Comparison of ENCODE assay signal across 8 cellular contexts in the genomic region with DNA sequence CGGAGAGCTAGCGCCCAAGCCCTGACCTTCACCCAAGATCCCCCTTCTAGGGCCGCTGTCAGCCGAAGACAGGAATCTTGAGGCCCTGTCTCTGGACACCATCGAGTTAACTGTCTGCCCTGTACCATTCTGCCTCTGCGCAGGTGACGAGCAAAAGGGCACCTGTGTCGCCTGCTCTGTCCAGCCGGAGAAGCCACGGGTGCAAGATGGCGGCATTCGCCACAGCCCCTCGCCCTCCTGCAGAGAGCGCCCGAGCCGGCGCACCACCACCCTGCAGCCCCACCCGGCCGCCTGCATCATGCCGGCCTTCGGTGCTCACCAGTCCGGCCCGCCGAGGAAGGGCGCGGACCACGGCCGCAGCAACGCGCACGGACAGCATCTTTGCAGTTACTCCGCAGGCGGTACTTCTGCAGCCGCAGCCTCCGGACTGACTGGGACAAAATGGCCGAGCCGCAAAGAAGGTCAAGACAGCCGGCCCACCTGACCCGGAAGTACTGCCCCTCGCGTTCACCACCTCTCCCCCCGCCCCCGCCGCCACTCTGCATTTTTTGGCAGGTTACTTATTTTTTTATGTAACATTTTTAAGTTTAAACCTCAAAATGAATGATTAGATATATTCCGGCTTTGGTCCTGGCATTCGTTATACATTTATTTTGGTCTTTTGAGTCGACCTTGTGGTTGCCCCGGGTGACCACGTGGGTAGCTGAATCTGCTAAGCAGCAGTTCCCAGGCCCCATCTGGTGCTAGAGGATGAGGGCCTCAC. TPM values are rescaled to one million over a fixed set of nuclear protein-coding genes. Genes with fewer than 3 reads are reported as not detected.
A peak's percentile ranks its signal among the peaks of the same experiment; 100 is the strongest.
DNase-seq lines count a peak whose midpoint lies in the region; ATAC-seq and TF ChIP-seq lines count a peak whose summit lies in the region.

A gene (minus strand): TSS at position 444 of the 763 bp plus-strand sequence. CDS start 65 bp downstream, at position 379.

- H4K91ac ChIP-seq in neuronal stem cell (ENCODE audit: low read depth, low read length, poor library complexity) = no peak within 1 kb of the TSS

- H3K79me1 ChIP-seq in neuronal stem cell (ENCODE audit: low read depth, low read length) = peaks cover 2% of the 10 kb centered on the region

- peak within 1 kb of the TSS; percentile 71 for H3K4me2 ChIP-seq in Karpas-422 (ENCODE audit: low read depth, low read length, poor library complexity, severe bottlenecking)
- H3K4me2 ChIP-seq in neuronal stem cell (ENCODE audit: insufficient read depth, low read length, poor library complexity, severe bottlenecking) = peak within 1 kb of the TSS; percentile 61

- H3K23ac ChIP-seq in neuronal stem cell (ENCODE audit: low read depth, low read length, poor library complexity) = peak within 1 kb of the TSS; percentile 98

- no peaks in the 10 kb centered on the region for H3K9me3 ChIP-seq in Karpas-422 (ENCODE audit: low read length)
- no peaks in the 10 kb centered on the region for H3K9me3 ChIP-seq in neuronal stem cell (replicated peaks in 1 of 2; ENCODE audit: control insufficient read depth in 2 of 2, insufficient read depth in 1 of 2, low read depth in 1 of 2, low read length in 2 of 2)

- TF ChIP-seq CTCF in foreskin keratinocyte (conservative IDR thresholded peaks at IDR 0.05) = no peak
- no peak for TF ChIP-seq CTCF in subcutaneous adipose tissue (IDR thresholded peaks at IDR 0.05; ENCODE audit: low read depth)

- H3K4ac ChIP-seq in neuronal stem cell (ENCODE audit: low read length) = peak within 1 kb of the TSS; percentile 79

- no CpG with 5 or more reads among the region's 49 CpGs for WGBS in neuronal stem cell (ENCODE audit: extremely low coverage in 2 of 2, insufficient read length in 2 of 2, insufficient replicate concordance in 1 of 2), 2 donors

- H3K27ac ChIP-seq in Karpas-422 (ENCODE audit: low read length) (peak within 1 kb of the TSS; percentile 64), foreskin keratinocyte (peak within 1 kb of the TSS; percentile 70), neuronal stem cell (replicated peaks; ENCODE audit: low read length) (peak within 1 kb of the TSS; percentile 84)

- H3K14ac ChIP-seq in neuronal stem cell (ENCODE audit: low read length) = no peak within 1 kb of the TSS

- peak within 1 kb of the TSS; percentile 28 for H2BK15ac ChIP-seq in neuronal stem cell (ENCODE audit: low read length)

- H2AFZ ChIP-seq in Karpas-422 (ENCODE audit: low read length) (peak within 1 kb of the TSS; percentile 73), neuronal stem cell (ENCODE audit: low read length) (peak within 1 kb of the TSS; percentile 95)

- H3K9me2 ChIP-seq in Karpas-422 (replicated peaks; ENCODE audit: insufficient read depth, low read length) = no peaks in the 10 kb centered on the region

- peak within 1 kb of the TSS; percentile 72 for H2BK5ac ChIP-seq in neuronal stem cell (ENCODE audit: low read length)

- H3K36me3 ChIP-seq in Karpas-422 (ENCODE audit: insufficient read depth, low read length) (peaks cover 19% of the 10 kb centered on the region), neuronal stem cell (replicated peaks in 1 of 2; ENCODE audit: control insufficient read depth in 2 of 2, insufficient read depth in 2 of 2, low read length in 2 of 2) (peaks cover 5 to 29% of the 10 kb centered on the region in 2 donors)

- H3K4me3 ChIP-seq in Karpas-422 (ENCODE audit: low read length) = peak within 1 kb of the TSS; percentile 85
- H3K4me3 ChIP-seq in neuronal stem cell (ENCODE audit: low read length in 2 of 2) = peak within 1 kb of the TSS; percentile 75 to 85

- H3K18ac ChIP-seq in neuronal stem cell (ENCODE audit: low read length) = peak within 1 kb of the TSS; percentile 100

- ATAC-seq in GM21825 (IDR thresholded peaks at IDR 0.05; ENCODE audit: unreplicated experiment) (peak; percentile 79), foreskin keratinocyte (peak; percentile 90)

- DNase-seq in EL = peak; percentile 87
- DNase-seq in Karpas-422 = peak; percentile 94
- peak; percentile 51 for DNase-seq in activated gamma-delta T cell (lab: John Stamatoyannopoulos, UW)
- peak; percentile 57 for DNase-seq in foreskin keratinocyte
- DNase-seq in neuronal stem cell (ENCODE audit: low spot score) = peak; percentile 69

- peak within 1 kb of the TSS; percentile 48 for H2BK120ac ChIP-seq in neuronal stem cell (ENCODE audit: low read depth, low read length)

- peak within 1 kb of the TSS; percentile 15 for H2AK5ac ChIP-seq in neuronal stem cell (ENCODE audit: low read depth, low read length)

- peak within 1 kb of the TSS; percentile 83 for H4K8ac ChIP-seq in neuronal stem cell (ENCODE audit: low read depth, low read length)

- H4K20me1 ChIP-seq in Karpas-422 (ENCODE audit: insufficient read depth, low read depth, low read length) = peaks cover 8% of the 10 kb centered on the region; the same call in 1 of the 2 replicates

- peaks cover 61% of the 10 kb centered on the region for H3K79me2 ChIP-seq in Karpas-422 (ENCODE audit: low read length)

- H3K9ac ChIP-seq in Karpas-422 (ENCODE audit: low read length) (peak within 1 kb of the TSS; percentile 78), neuronal stem cell (ENCODE audit: low read depth, low read length, poor library complexity) (peak within 1 kb of the TSS; percentile 98)

- no peak within 1 kb of the TSS for H2BK12ac ChIP-seq in neuronal stem cell (ENCODE audit: low read length)

- TF ChIP-seq POLR2A in Raji (IDR thresholded peaks at IDR 0.05; ENCODE audit: insufficient read depth, low read depth, low read length) = peak; percentile 90

- H3K4me1 ChIP-seq in Karpas-422 (ENCODE audit: low read length) (peaks cover 22% of the 10 kb centered on the region), foreskin keratinocyte (peaks cover 7% of the 10 kb centered on the region), neuronal stem cell (ENCODE audit: control insufficient read depth in 2 of 2, insufficient read depth in 1 of 2, low read depth in 1 of 2, low read length in 2 of 2) (peaks cover 3 to 6% of the 10 kb centered on the region in 2 donors)

- H3K27me3 ChIP-seq in Karpas-422 (ENCODE audit: low read length) = no peaks in the 10 kb centered on the region
- no peaks in the 10 kb centered on the region for H3K27me3 ChIP-seq in foreskin keratinocyte
- no peaks in the 10 kb centered on the region for H3K27me3 ChIP-seq in neuronal stem cell (ENCODE audit: control insufficient read depth in 3 of 3, insufficient read depth in 3 of 3, low read depth in 1 of 3, low read length in 3 of 3)

RNA-seq across cellular contexts. Expression of the gene that starts here (rescaled TPM):
- total RNA-seq in Karpas-422 (2014; rRNA removed; shearing (Covaris generic); ENCODE audit: low replicate concordance) = 417 and 563 TPM in 2 replicates
- total RNA-seq in foreskin keratinocyte (465 and 470 TPM in 2 replicates), subcutaneous adipose tissue (100 to 1,000 TPM; 301 to 560 (median 391) TPM)
- polyA plus RNA-seq in foreskin keratinocyte = 350 and 392 TPM in 2 replicates
- polyA plus RNA-seq in neuronal stem cell (2013, experiment 1 of 2) = 409 TPM
- polyA plus RNA-seq in neuronal stem cell (2013, experiment 2 of 2) = 407 TPM

Comparison
In these comparisons a context has a peak if more than half of its experiments do, and no peak if none do; other contexts are left out.
1. Peak in every context shown above with its lines: DNase-seq, ATAC-seq, H3K4me3 ChIP-seq and H3K27ac ChIP-seq.